ENCODE assay signal across 23 cellular contexts in genomic region chr2:22867921-22868320, GRCh38.
"Had no signal": no experiment of that assay in that cellular context is flagged by ENCODE, and none has a peak within 500 bp of the region (broad histone marks: within the 10 kb centered on the region; RNA-seq: fewer than 3 reads in every experiment).

No MANE protein-coding gene starts in this region.

- H3K9me3 ChIP-seq: gastrocnemius medialis, left ventricle myocardium inferior, lower lobe of right lung, prostate gland, spleen, testis, tibial nerve had no signal

- ATAC-seq: gastrocnemius medialis; lower lobe of right lung; sciatic nerve; stimulated activated naive B cell treated with anti-CD40 and anti-IgM and Interleukin-4, amounts not matched to agents 10 μg/mL and 1 μg/mL and 100 μg/mL, for 72 hours; stimulated activated naive CD8-positive, alpha-beta T cell treated with anti-CD3 and anti-CD28 coated beads, Interleukin-15, amount 100 ng/mL, for 72 hours had no signal

- H3K27ac ChIP-seq: cardiac muscle cell, coronary artery, gastrocnemius medialis, left ventricle myocardium inferior, lower lobe of right lung, parathyroid adenoma, prostate gland, spleen, testis, tibial nerve had no signal

- H3K9ac ChIP-seq: parathyroid adenoma had no signal

- FAIRE-seq: endothelial cell of umbilical vein had no signal

- H3K4me3 ChIP-seq: cardiac muscle cell, coronary artery, gastrocnemius medialis, left ventricle myocardium inferior, lower lobe of right lung, prostate gland, spleen, testis, tibial nerve had no signal

- DNase-seq: effector CD4-positive, alpha-beta T cell; endodermal cell; gastrocnemius medialis; glutamatergic neuron; left ventricle myocardium inferior; lower lobe of right lung; naive B cell; nephron progenitor cell; retina; spleen; stimulated activated CD4-positive, alpha-beta T cell treated with anti-CD3 and anti-CD28 coated beads, Interleukin-15, amount 100 ng/mL, for 24 hours; stimulated activated CD4-positive, alpha-beta T cell treated with anti-CD3 and anti-CD28 coated beads, Interleukin-1b, Interleukin-23, amount 100 ng/mL, for 48 hours; stimulated activated CD4-positive, alpha-beta T cell treated with anti-CD3 and anti-CD28 coated beads, Interleukin-4, amount 100 ng/mL, for 24 hours; stimulated activated naive B cell treated with anti-CD40 and anti-IgM and Interleukin-4, amounts not matched to agents 10 μg/mL and 1 μg/mL and 100 μg/mL, for 72 hours; stimulated activated naive CD8-positive, alpha-beta T cell treated with anti-CD3 and anti-CD28 coated beads, Interleukin-15, amount 100 ng/mL, for 72 hours; testis had no signal

- H3K36me3 ChIP-seq: cardiac muscle cell, gastrocnemius medialis, left ventricle myocardium inferior, lower lobe of right lung, prostate gland, spleen, tibial nerve had no signal

- H3K4me1 ChIP-seq: gastrocnemius medialis, left ventricle myocardium inferior, lower lobe of right lung, parathyroid adenoma, prostate gland, spleen, testis, tibial nerve had no signal
